Comparison of ENCODE assay signal across 1 cellular context in genomic region chr2:12168354-12169059, GRCh38.
TF ChIP-seq lines count a peak whose summit lies in the region.

No MANE protein-coding gene starts in this region.

TF ChIP-seq in SK-N-SH treated with all-trans-retinoic acid at 6 μM for 48 hours, 23 proteins besides CTCF, POLR2A, EP300 and RAD21 (continued from another document):
- peak; percentile 22; the same call in 1 of the 2 replicates for TF ChIP-seq TSHZ2 (CRISPR knock-in tag; IDR thresholded peaks at IDR 0.05)
